In genomic region chr1:36865080-36865900, GRCh38 we compare ENCODE assay signal across 16 cellular contexts.
"Had no signal": no experiment of that assay in that cellular context is flagged by ENCODE, and none has a peak within 500 bp of the region (broad histone marks: within the 10 kb centered on the region; RNA-seq: fewer than 3 reads in every experiment).

No MANE protein-coding gene starts in this region.

- H3K4me3 ChIP-seq: tibial artery, uterus had no signal

- H3K27me3 ChIP-seq: uterus had no signal

- FAIRE-seq: keratinocyte had no signal

- H3K4me1 ChIP-seq: tibial artery, uterus had no signal

- H3K27ac ChIP-seq: epithelial cell of prostate, tibial artery, uterus had no signal

- H3K36me3 ChIP-seq: tibial artery, uterus had no signal

- H3K9me3 ChIP-seq: tibial artery, uterus had no signal

- DNase-seq: activated B cell treated with CpG ODN at 0.5 μM for 24 hours; activated CD4-positive, alpha-beta memory T cell treated with anti-CD3 and anti-CD28 coated beads for 36 hours; activated CD4-positive, alpha-beta T cell treated with anti-CD3 and anti-CD28 coated beads for 4 hours; activated naive CD4-positive, alpha-beta T cell; activated naive CD8-positive, alpha-beta T cell treated with anti-CD3 and anti-CD28 coated beads, Interleukin-2, amount 10 ng/mL, durations not matched to agents 7 days and 5 days; activated T-cell treated with anti-CD3 and anti-CD28 coated beads for 4 hours; foreskin fibroblast; mammary epithelial cell; occipital lobe; retina; stimulated activated CD4-positive, alpha-beta T cell treated with anti-CD3 and anti-CD28 coated beads, Interleukin-2, amount 100 ng/mL, for 24 hours; stimulated activated naive CD4-positive, alpha-beta T cell treated with Interleukin-2 at 50 U/mL for 16 hours; tibial artery; uterus had no signal
